ENCODE assay signal across 27 cellular contexts in genomic region chr12:14086838-14087237, GRCh38.
"Had no signal": no experiment of that assay in that cellular context is flagged by ENCODE, and none has a peak within 500 bp of the region (broad histone marks: within the 10 kb centered on the region; RNA-seq: fewer than 3 reads in every experiment).

No MANE protein-coding gene starts in this region.

- H3K36me3 Mint-ChIP-seq: naive thymus-derived CD8-positive, alpha-beta T cell; natural killer cell treated with Interleukin-12 subunit alpha and Interleukin-12 subunit beta and Interleukin-15 and Interleukin-18, amount 100 ng/mL, for 72 hours; stimulated activated effector memory CD8-positive, alpha-beta T cell treated with anti-CD3 and anti-CD28 coated beads, Interleukin-12 subunit alpha, Interleukin-12 subunit beta, amount 100 ng/mL, for 72 hours; stimulated activated naive B cell treated with anti-CD40 and anti-IgM and Interleukin-4, amounts not matched to agents 10 μg/mL and 1 μg/mL and 100 μg/mL, for 72 hours had no signal

- H3K27ac ChIP-seq: neutrophil, pancreas, prostate gland, right lobe of liver, sigmoid colon, stomach, thoracic aorta, thyroid gland, tibial nerve, upper lobe of left lung, vagina had no signal

- H3K27ac Mint-ChIP-seq: naive thymus-derived CD8-positive, alpha-beta T cell; natural killer cell treated with Interleukin-12 subunit alpha and Interleukin-12 subunit beta and Interleukin-15 and Interleukin-18, amount 100 ng/mL, for 72 hours; nephron progenitor cell; stimulated activated effector memory CD8-positive, alpha-beta T cell treated with anti-CD3 and anti-CD28 coated beads, Interleukin-12 subunit alpha, Interleukin-12 subunit beta, amount 100 ng/mL, for 72 hours; stimulated activated naive B cell treated with anti-CD40 and anti-IgM and Interleukin-4, amounts not matched to agents 10 μg/mL and 1 μg/mL and 100 μg/mL, for 72 hours; stimulated activated naive CD8-positive, alpha-beta T cell treated with anti-CD3 and anti-CD28 coated beads, Interleukin-15, Interleukin-2, amounts not matched to agents 100 ng/mL and 50 ng/mL, for 24 hours had no signal

- H3K9me3 Mint-ChIP-seq: natural killer cell treated with Interleukin-12 subunit alpha and Interleukin-12 subunit beta and Interleukin-15 and Interleukin-18, amount 100 ng/mL, for 72 hours; stimulated activated effector memory CD8-positive, alpha-beta T cell treated with anti-CD3 and anti-CD28 coated beads, Interleukin-12 subunit alpha, Interleukin-12 subunit beta, amount 100 ng/mL, for 72 hours had no signal

- H3K4me1 ChIP-seq: pancreas, prostate gland, right lobe of liver, sigmoid colon, stomach, thyroid gland, tibial nerve, upper lobe of left lung, vagina had no signal

- H3K4me1 Mint-ChIP-seq: naive thymus-derived CD8-positive, alpha-beta T cell; nephron progenitor cell; neural crest cell; stimulated activated effector memory CD8-positive, alpha-beta T cell treated with anti-CD3 and anti-CD28 coated beads, Interleukin-12 subunit alpha, Interleukin-12 subunit beta, amount 100 ng/mL, for 72 hours; stimulated activated naive B cell treated with anti-CD40 and anti-IgM and Interleukin-4, amounts not matched to agents 10 μg/mL and 1 μg/mL and 100 μg/mL, for 72 hours had no signal

- ATAC-seq: naive thymus-derived CD8-positive, alpha-beta T cell; natural killer cell treated with Interleukin-12 subunit alpha and Interleukin-12 subunit beta and Interleukin-15 and Interleukin-18, amount 100 ng/mL, for 72 hours; pancreas; right cardiac atrium; right lobe of liver; stimulated activated effector memory CD8-positive, alpha-beta T cell treated with anti-CD3 and anti-CD28 coated beads, Interleukin-12 subunit alpha, Interleukin-12 subunit beta, amount 100 ng/mL, for 72 hours; stimulated activated naive B cell treated with anti-CD40 and anti-IgM and Interleukin-4, amounts not matched to agents 10 μg/mL and 1 μg/mL and 100 μg/mL, for 72 hours had no signal

- H3K4me3 ChIP-seq: pancreas, prostate gland, right lobe of liver, sigmoid colon, stomach, thoracic aorta, thyroid gland, tibial nerve, upper lobe of left lung, vagina had no signal

- H3K36me3 ChIP-seq: neutrophil, pancreas, prostate gland, right lobe of liver, sigmoid colon, stomach, thoracic aorta, thyroid gland, tibial nerve, upper lobe of left lung, vagina had no signal

- H3K9me3 ChIP-seq: neutrophil, pancreas, prostate gland, right lobe of liver, stomach, thoracic aorta, thyroid gland, tibial nerve, upper lobe of left lung, vagina had no signal

- H3K4me3 Mint-ChIP-seq: naive thymus-derived CD8-positive, alpha-beta T cell; natural killer cell treated with Interleukin-12 subunit alpha and Interleukin-12 subunit beta and Interleukin-15 and Interleukin-18, amount 100 ng/mL, for 72 hours; nephron progenitor cell; neural crest cell; stimulated activated effector memory CD8-positive, alpha-beta T cell treated with anti-CD3 and anti-CD28 coated beads, Interleukin-12 subunit alpha, Interleukin-12 subunit beta, amount 100 ng/mL, for 72 hours; stimulated activated naive B cell treated with anti-CD40 and anti-IgM and Interleukin-4, amounts not matched to agents 10 μg/mL and 1 μg/mL and 100 μg/mL, for 72 hours; stimulated activated naive CD8-positive, alpha-beta T cell treated with anti-CD3 and anti-CD28 coated beads, Interleukin-15, Interleukin-2, amounts not matched to agents 100 ng/mL and 50 ng/mL, for 24 hours had no signal

- H3K27me3 ChIP-seq: neutrophil, pancreas, right lobe of liver, sigmoid colon, stomach, thyroid gland, tibial nerve, upper lobe of left lung, vagina had no signal

- DNase-seq: naive thymus-derived CD8-positive, alpha-beta T cell; nephron progenitor cell; nucleus accumbens; pancreas; right cardiac atrium; right lobe of liver; sigmoid colon; small intestine; stimulated activated CD4-positive, alpha-beta T cell treated with anti-CD3 and anti-CD28 coated beads, Interleukin-15, amount 100 ng/mL, for 24 hours; stimulated activated CD4-positive, alpha-beta T cell treated with anti-CD3 and anti-CD28 coated beads, Interleukin-2, amount 100 ng/mL, for 24 hours; stimulated activated CD4-positive, alpha-beta T cell treated with anti-CD3 and anti-CD28 coated beads, Interleukin-2, amount 100 ng/mL, for 48 hours; stimulated activated CD4-positive, alpha-beta T cell treated with anti-CD3 and anti-CD28 coated beads, Interleukin-4, amount 100 ng/mL, for 24 hours; stimulated activated naive B cell treated with anti-CD40 and anti-IgM and Interleukin-4, amounts not matched to agents 10 μg/mL and 1 μg/mL and 100 μg/mL, for 72 hours; stimulated activated naive CD4-positive, alpha-beta T cell treated with Interleukin-2 at 50 U/mL for 16 hours; stomach; thyroid gland; trophoblast cell; upper lobe of left lung had no signal
